Comparison of ENCODE assay signal across 20 cellular contexts in the genomic region with DNA sequence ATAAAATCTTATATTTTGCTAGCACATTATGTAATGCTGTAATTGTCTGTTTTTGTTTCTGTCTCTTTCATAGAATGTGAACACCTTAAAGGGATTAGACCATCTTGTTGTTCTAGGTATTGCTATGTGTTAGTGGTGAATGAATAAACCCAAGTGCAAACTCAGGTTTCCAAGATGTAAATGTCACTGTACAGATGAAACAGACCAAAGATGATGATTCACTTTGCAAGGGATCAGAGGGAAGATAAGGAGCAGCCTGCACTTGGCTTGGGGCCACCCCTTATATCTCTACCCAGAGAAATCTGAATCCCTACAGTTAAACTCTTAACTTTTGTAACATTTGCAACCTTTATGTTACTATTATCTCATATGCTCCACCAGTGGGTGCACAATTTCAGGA. TPM values are rescaled to one million over a fixed set of nuclear protein-coding genes. Genes with fewer than 3 reads are reported as not detected.
A peak's percentile ranks its signal among the peaks of the same experiment; 100 is the strongest.
DNase-seq lines count a peak whose midpoint lies in the region; ATAC-seq and TF ChIP-seq lines count a peak whose summit lies in the region.
"Had no signal": no experiment of that assay in that cellular context is flagged by ENCODE, and none has a peak within 500 bp of the region (broad histone marks: within the 10 kb centered on the region; RNA-seq: fewer than 3 reads in every experiment).

No MANE protein-coding gene starts in this region.

- no peak for DNase-seq in activated CD8-positive, alpha-beta memory T cell treated with anti-CD3 and anti-CD28 coated beads, Interleukin-2, amount 10 ng/mL, durations not matched to agents 7 days and 5 days
- DNase-seq in activated CD8-positive, alpha-beta memory T cell treated with anti-CD3 and anti-CD28 coated beads, Interleukin-2, amount 50 U/mL, for 4 hours, result no peak
- DNase-seq in OCI-M1 (lab: John Stamatoyannopoulos, UW), result peak; percentile 94
- DNase-seq in brain microvascular endothelial cell, result peak; percentile 39
- no peak for DNase-seq in stimulated activated effector memory CD8-positive, alpha-beta T cell treated with anti-CD3 and anti-CD28 coated beads, Interleukin-12 subunit alpha, Interleukin-12 subunit beta, amount 100 ng/mL, for 72 hours (ENCODE audit: low spot score in 2 of 2)
- no peak for DNase-seq in endothelial cell (ENCODE audit: low spot score)
- DNase-seq in AML-193 (lab: John Stamatoyannopoulos, UW), result no peak
- DNase-seq: ACHN; activated T-cell treated with anti-CD3 and anti-CD28 coated beads, Interleukin-2, amount 50 U/mL, for 48 hours; amygdala; CD4-positive, alpha-beta memory T cell; GOT3; Kasumi-1; naive thymus-derived CD8-positive, alpha-beta T cell; NCI-H1436; stimulated activated naive B cell treated with anti-CD40 and anti-IgM and Interleukin-4, amounts not matched to agents 10 μg/mL and 1 μg/mL and 100 μg/mL, for 72 hours; T-helper 1 cell had no signal

- H3K27me3 Mint-ChIP-seq in activated CD8-positive, alpha-beta memory T cell treated with anti-CD3 and anti-CD28 coated beads, Interleukin-2, amount 10 ng/mL, durations not matched to agents 7 days and 5 days, result no peaks in the 10 kb centered on the region
- no peaks in the 10 kb centered on the region for H3K27me3 Mint-ChIP-seq in endothelial cell (ENCODE audit: unreplicated experiment)
- H3K27me3 Mint-ChIP-seq: CD4-positive, alpha-beta memory T cell; naive thymus-derived CD8-positive, alpha-beta T cell; stimulated activated naive B cell treated with anti-CD40 and anti-IgM and Interleukin-4, amounts not matched to agents 10 μg/mL and 1 μg/mL and 100 μg/mL, for 72 hours had no signal

- no peak overlapping the region for H3K27ac ChIP-seq in brain microvascular endothelial cell
- H3K27ac ChIP-seq: prostate gland had no signal

- H3K27me3 ChIP-seq in brain microvascular endothelial cell (replicated peaks), result no peaks in the 10 kb centered on the region

- peak; percentile 63 for ATAC-seq in activated CD8-positive, alpha-beta memory T cell treated with anti-CD3 and anti-CD28 coated beads, Interleukin-2, amount 10 ng/mL, durations not matched to agents 7 days and 5 days
- ATAC-seq in stimulated activated effector memory CD8-positive, alpha-beta T cell treated with anti-CD3 and anti-CD28 coated beads, Interleukin-12 subunit alpha, Interleukin-12 subunit beta, amount 100 ng/mL, for 72 hours, result peak; percentile 64
- ATAC-seq in GM19455 (IDR thresholded peaks at IDR 0.05; ENCODE audit: unreplicated experiment), result no peak
- ATAC-seq: naive thymus-derived CD8-positive, alpha-beta T cell; stimulated activated naive B cell treated with anti-CD40 and anti-IgM and Interleukin-4, amounts not matched to agents 10 μg/mL and 1 μg/mL and 100 μg/mL, for 72 hours had no signal

- no peak for TF ChIP-seq CTCF in brain microvascular endothelial cell (IDR thresholded peaks at IDR 0.05; ENCODE audit: low read depth, low read length, missing control alignments)
- TF ChIP-seq CTCF in endothelial cell (IDR thresholded peaks at IDR 0.05; ENCODE audit: unreplicated experiment), result no peak

- H3K36me3 Mint-ChIP-seq in activated CD8-positive, alpha-beta memory T cell treated with anti-CD3 and anti-CD28 coated beads, Interleukin-2, amount 10 ng/mL, durations not matched to agents 7 days and 5 days, result no peaks in the 10 kb centered on the region
- peaks cover 7% of the 10 kb centered on the region for H3K36me3 Mint-ChIP-seq in stimulated activated effector memory CD8-positive, alpha-beta T cell treated with anti-CD3 and anti-CD28 coated beads, Interleukin-12 subunit alpha, Interleukin-12 subunit beta, amount 100 ng/mL, for 72 hours
- peaks cover 4% of the 10 kb centered on the region for H3K36me3 Mint-ChIP-seq in endothelial cell (ENCODE audit: low read depth, unreplicated experiment)
- H3K36me3 Mint-ChIP-seq: stimulated activated naive B cell treated with anti-CD40 and anti-IgM and Interleukin-4, amounts not matched to agents 10 μg/mL and 1 μg/mL and 100 μg/mL, for 72 hours had no signal

- H3K9me3 Mint-ChIP-seq in activated CD8-positive, alpha-beta memory T cell treated with anti-CD3 and anti-CD28 coated beads, Interleukin-2, amount 10 ng/mL, durations not matched to agents 7 days and 5 days (ENCODE audit: low read depth), result no peaks in the 10 kb centered on the region
- no peaks in the 10 kb centered on the region for H3K9me3 Mint-ChIP-seq in stimulated activated effector memory CD8-positive, alpha-beta T cell treated with anti-CD3 and anti-CD28 coated beads, Interleukin-12 subunit alpha, Interleukin-12 subunit beta, amount 100 ng/mL, for 72 hours
- no peaks in the 10 kb centered on the region for H3K9me3 Mint-ChIP-seq in endothelial cell (ENCODE audit: unreplicated experiment)
- H3K9me3 Mint-ChIP-seq: CD4-positive, alpha-beta memory T cell; naive thymus-derived CD8-positive, alpha-beta T cell; stimulated activated naive B cell treated with anti-CD40 and anti-IgM and Interleukin-4, amounts not matched to agents 10 μg/mL and 1 μg/mL and 100 μg/mL, for 72 hours had no signal

- H3K36me3 ChIP-seq in brain microvascular endothelial cell (replicated peaks), result no peaks in the 10 kb centered on the region
- H3K36me3 ChIP-seq: prostate gland had no signal

- no peak overlapping the region for H3K4me3 ChIP-seq in brain microvascular endothelial cell (ENCODE audit: low read depth, low read length)
- H3K4me3 ChIP-seq: lung, prostate gland had no signal

- CTCF ChIA-PET in activated CD8-positive, alpha-beta memory T cell treated with anti-CD3 and anti-CD28 coated beads, Interleukin-2, amount 10 ng/mL, durations not matched to agents 7 days and 5 days (lab: Charles Lee), result no interaction called here

- H3K27ac Mint-ChIP-seq in activated CD8-positive, alpha-beta memory T cell treated with anti-CD3 and anti-CD28 coated beads, Interleukin-2, amount 10 ng/mL, durations not matched to agents 7 days and 5 days, result no peak overlapping the region
- H3K27ac Mint-ChIP-seq in stimulated activated effector memory CD8-positive, alpha-beta T cell treated with anti-CD3 and anti-CD28 coated beads, Interleukin-12 subunit alpha, Interleukin-12 subunit beta, amount 100 ng/mL, for 72 hours, result no peak overlapping the region
- H3K27ac Mint-ChIP-seq in endothelial cell (ENCODE audit: unreplicated experiment), result no peak overlapping the region
- H3K27ac Mint-ChIP-seq: CD4-positive, alpha-beta memory T cell; stimulated activated naive B cell treated with anti-CD40 and anti-IgM and Interleukin-4, amounts not matched to agents 10 μg/mL and 1 μg/mL and 100 μg/mL, for 72 hours had no signal

- in situ Hi-C loops in brain microvascular endothelial cell (cut with HindIII; ENCODE audit: low pct_ligation_motif_present, low sequenced_read_pairs), result no loop called here

- H3K4me1 Mint-ChIP-seq in activated CD8-positive, alpha-beta memory T cell treated with anti-CD3 and anti-CD28 coated beads, Interleukin-2, amount 10 ng/mL, durations not matched to agents 7 days and 5 days, result peaks cover 13% of the 10 kb centered on the region
- H3K4me1 Mint-ChIP-seq in stimulated activated effector memory CD8-positive, alpha-beta T cell treated with anti-CD3 and anti-CD28 coated beads, Interleukin-12 subunit alpha, Interleukin-12 subunit beta, amount 100 ng/mL, for 72 hours, result no peaks in the 10 kb centered on the region
- no peaks in the 10 kb centered on the region for H3K4me1 Mint-ChIP-seq in endothelial cell (ENCODE audit: unreplicated experiment)
- H3K4me1 Mint-ChIP-seq: CD4-positive, alpha-beta memory T cell had no signal

- H3K4me3 Mint-ChIP-seq in activated CD8-positive, alpha-beta memory T cell treated with anti-CD3 and anti-CD28 coated beads, Interleukin-2, amount 10 ng/mL, durations not matched to agents 7 days and 5 days, result no peak overlapping the region
- H3K4me3 Mint-ChIP-seq in stimulated activated effector memory CD8-positive, alpha-beta T cell treated with anti-CD3 and anti-CD28 coated beads, Interleukin-12 subunit alpha, Interleukin-12 subunit beta, amount 100 ng/mL, for 72 hours, result no peak overlapping the region
- H3K4me3 Mint-ChIP-seq in endothelial cell (ENCODE audit: unreplicated experiment), result no peak overlapping the region
- H3K4me3 Mint-ChIP-seq: CD4-positive, alpha-beta memory T cell; naive thymus-derived CD8-positive, alpha-beta T cell; stimulated activated naive B cell treated with anti-CD40 and anti-IgM and Interleukin-4, amounts not matched to agents 10 μg/mL and 1 μg/mL and 100 μg/mL, for 72 hours had no signal

RNA-seq across cellular contexts. Expression of a gene that starts 25.4 kb away (rescaled TPM):
- 10 to 100 TPM; 68.5 to 72.7 TPM for total RNA-seq in activated CD8-positive, alpha-beta memory T cell treated with anti-CD3 and anti-CD28 coated beads, Interleukin-2, amount 10 ng/mL, durations not matched to agents 7 days and 5 days
- 151 TPM for total RNA-seq in endothelial cell (ENCODE audit: unreplicated experiment)

RNA-seq across cellular contexts. Expression of a gene that starts 26.3 kb away (rescaled TPM):
- 10 to 100 TPM; 31.5 to 32.6 TPM for total RNA-seq in activated CD8-positive, alpha-beta memory T cell treated with anti-CD3 and anti-CD28 coated beads, Interleukin-2, amount 10 ng/mL, durations not matched to agents 7 days and 5 days
- total RNA-seq in endothelial cell (ENCODE audit: unreplicated experiment), result 58.2 TPM

RNA-seq across cellular contexts. Expression of a gene that starts 51.1 kb away (rescaled TPM):
- total RNA-seq in activated CD8-positive, alpha-beta memory T cell treated with anti-CD3 and anti-CD28 coated beads, Interleukin-2, amount 10 ng/mL, durations not matched to agents 7 days and 5 days, result 10 to 100 TPM; 26.5 to 33.3 TPM
- total RNA-seq in endothelial cell (ENCODE audit: unreplicated experiment), result 16.6 TPM

Comparison
In these comparisons a context has a peak if more than half of its experiments do, and no peak if none do; other contexts are left out.
1. DNase-seq: peak in OCI-M1 (single experiment) and brain microvascular endothelial cell (single experiment); none in activated CD8-positive, alpha-beta memory T cell treated with anti-CD3 and anti-CD28 coated beads, Interleukin-2, amount 10 ng/mL, durations not matched to agents 7 days and 5 days (single experiment), activated CD8-positive, alpha-beta memory T cell treated with anti-CD3 and anti-CD28 coated beads, Interleukin-2, amount 50 U/mL, for 4 hours (single experiment), stimulated activated effector memory CD8-positive, alpha-beta T cell treated with anti-CD3 and anti-CD28 coated beads, Interleukin-12 subunit alpha, Interleukin-12 subunit beta, amount 100 ng/mL, for 72 hours (0 of 2), endothelial cell (single experiment) and AML-193 (0 of 2).